1 cellular context compared by ENCODE assay signal in the genomic region with DNA sequence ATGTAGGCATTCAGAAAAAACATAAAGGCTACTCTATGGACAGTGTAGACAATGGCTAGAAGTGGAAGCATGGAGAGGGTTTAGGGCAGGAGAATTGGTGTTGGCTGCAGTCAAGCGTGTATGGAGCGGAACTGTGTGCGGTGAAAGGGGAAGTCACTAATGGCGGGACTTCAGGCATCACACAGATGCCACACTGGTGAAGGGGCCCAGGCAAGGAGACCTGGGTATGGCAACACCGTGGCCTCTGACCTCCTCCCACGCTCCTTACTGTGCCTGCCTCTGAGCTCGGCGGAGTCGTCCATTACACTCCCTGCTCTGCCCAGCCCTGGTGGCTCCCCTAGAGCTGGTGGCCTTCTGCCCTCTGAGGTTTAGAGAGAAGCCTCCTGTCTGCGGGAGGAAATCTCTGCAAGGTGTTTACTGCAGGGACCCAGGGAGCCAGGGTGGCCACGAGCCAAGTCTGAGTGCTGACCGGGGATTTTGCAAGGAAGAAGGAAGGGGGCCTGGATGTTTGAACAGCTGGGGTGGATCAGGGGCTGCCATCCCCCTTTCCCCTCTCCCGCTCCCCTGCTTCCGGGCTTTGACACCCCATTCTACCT.
TF ChIP-seq lines count a peak whose summit lies in the region.

No MANE protein-coding gene starts in this region.

TF ChIP-seq in A549, 52 proteins besides CTCF, POLR2A, EP300 and RAD21 (continued from another document):
- TF ChIP-seq, protein P1, sequence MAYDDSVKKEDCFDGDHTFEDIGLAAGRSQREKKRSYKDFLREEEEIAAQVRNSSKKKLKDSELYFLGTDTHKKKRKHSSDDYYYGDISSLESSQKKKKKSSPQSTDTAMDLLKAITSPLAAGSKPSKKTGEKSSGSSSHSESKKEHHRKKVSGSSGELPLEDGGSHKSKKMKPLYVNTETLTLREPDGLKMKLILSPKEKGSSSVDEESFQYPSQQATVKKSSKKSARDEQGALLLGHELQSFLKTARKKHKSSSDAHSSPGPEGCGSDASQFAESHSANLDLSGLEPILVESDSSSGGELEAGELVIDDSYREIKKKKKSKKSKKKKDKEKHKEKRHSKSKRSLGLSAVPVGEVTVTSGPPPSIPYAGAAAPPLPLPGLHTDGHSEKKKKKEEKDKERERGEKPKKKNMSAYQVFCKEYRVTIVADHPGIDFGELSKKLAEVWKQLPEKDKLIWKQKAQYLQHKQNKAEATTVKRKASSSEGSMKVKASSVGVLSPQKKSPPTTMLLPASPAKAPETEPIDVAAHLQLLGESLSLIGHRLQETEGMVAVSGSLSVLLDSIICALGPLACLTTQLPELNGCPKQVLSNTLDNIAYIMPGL (CRISPR knock-in tag; IDR thresholded peaks at IDR 0.05; ENCODE audit: borderline replicate concordance): no peak
- TF ChIP-seq RFX5 (IDR thresholded peaks at IDR 0.05): no peak
- no peak for TF ChIP-seq PBX3 (IDR thresholded peaks at IDR 0.05)
- TF ChIP-seq FOSL2 (IDR thresholded peaks at IDR 0.05): no peak
- TF ChIP-seq FOSL2 (CRISPR knock-in tag; IDR thresholded peaks at IDR 0.05): no peak
- no peak for TF ChIP-seq BHLHE40 (IDR thresholded peaks at IDR 0.05; ENCODE audit: low read depth, low read length)
- TF ChIP-seq KDM5A (IDR thresholded peaks at IDR 0.05): no peak
- TF ChIP-seq, protein P2, sequence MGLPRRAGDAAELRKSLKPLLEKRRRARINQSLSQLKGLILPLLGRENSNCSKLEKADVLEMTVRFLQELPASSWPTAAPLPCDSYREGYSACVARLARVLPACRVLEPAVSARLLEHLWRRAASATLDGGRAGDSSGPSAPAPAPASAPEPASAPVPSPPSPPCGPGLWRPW (IDR thresholded peaks at IDR 0.05): no peak
- no peak for TF ChIP-seq HEYL (CRISPR knock-in tag; IDR thresholded peaks at IDR 0.05)
- TF ChIP-seq USF2 (IDR thresholded peaks at IDR 0.05): no peak
- TF ChIP-seq EHMT2 (IDR thresholded peaks at IDR 0.05; ENCODE audit: low read depth): no peak
- TF ChIP-seq HOXB5 (CRISPR knock-in tag; IDR thresholded peaks at IDR 0.05): no peak
- TF ChIP-seq, protein P3, sequence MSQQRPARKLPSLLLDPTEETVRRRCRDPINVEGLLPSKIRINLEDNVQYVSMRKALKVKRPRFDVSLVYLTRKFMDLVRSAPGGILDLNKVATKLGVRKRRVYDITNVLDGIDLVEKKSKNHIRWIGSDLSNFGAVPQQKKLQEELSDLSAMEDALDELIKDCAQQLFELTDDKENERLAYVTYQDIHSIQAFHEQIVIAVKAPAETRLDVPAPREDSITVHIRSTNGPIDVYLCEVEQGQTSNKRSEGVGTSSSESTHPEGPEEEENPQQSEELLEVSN (IDR thresholded peaks at IDR 0.05; ENCODE audit: borderline replicate concordance, low read depth): no peak
- no peak for TF ChIP-seq HOXA7 (CRISPR knock-in tag; IDR thresholded peaks at IDR 0.05)
- TF ChIP-seq HOXB13 (CRISPR knock-in tag; IDR thresholded peaks at IDR 0.05; ENCODE audit: low read depth): no peak
